12 cellular contexts compared by ENCODE assay signal in genomic region chr2:134206573-134206972, GRCh38. TPM values are rescaled to one million over a fixed set of nuclear protein-coding genes. Genes with fewer than 3 reads are reported as not detected.
DNase-seq lines count a peak whose midpoint lies in the region; ATAC-seq, FAIRE-seq and TF ChIP-seq lines count a peak whose summit lies in the region.
"Had no signal": no experiment of that assay in that cellular context is flagged by ENCODE, and none has a peak within 500 bp of the region (broad histone marks: within the 10 kb centered on the region; RNA-seq: fewer than 3 reads in every experiment).

No MANE protein-coding gene starts in this region.

- H3K36me3 Mint-ChIP-seq in activated B cell treated with CpG ODN at 0.5 μM for 24 hours (ENCODE audit: low read depth) (no peaks in the 10 kb centered on the region), immature natural killer cell (no peaks in the 10 kb centered on the region)

- 49% methylated on average over 5 of the region's 5 CpGs for WGBS in right cardiac atrium

- TF ChIP-seq POLR2A in GM12892 (IDR thresholded peaks at IDR 0.05; ENCODE audit: low read depth, low read length) = no peak

- CTCF ChIA-PET in activated B cell treated with CpG ODN at 0.5 μM for 24 hours (lab: Charles Lee) = interaction anchor here (0.8 to 5.1 kb wide), 14 partner anchors 9 to 321 kb away, joined by 3 to 98 read pairs (median 8); no protein-coding TSS in a partner anchor

- FAIRE-seq in GM12892 (lab: Jason Lieb, UNC) = no peak
- FAIRE-seq: D721Med had no signal

- H3K27ac ChIP-seq in right cardiac atrium (ENCODE audit: low read length) = peak overlapping the region; percentile 48
- H3K27ac ChIP-seq: SJSA1 had no signal

- H3K9me3 ChIP-seq in right cardiac atrium (ENCODE audit: control insufficient read depth, low read length) = no peaks in the 10 kb centered on the region
- H3K9me3 ChIP-seq: SJSA1 had no signal

- H3K4me1 Mint-ChIP-seq in activated B cell treated with CpG ODN at 0.5 μM for 24 hours (peaks cover 15% of the 10 kb centered on the region), immature natural killer cell (peaks cover 0 to 9% of the 10 kb centered on the region in 2 donors)

- intact Hi-C loops in activated B cell treated with CpG ODN at 0.5 μM for 24 hours (cut with micrococcal nuclease) = loop anchor here (5.0 to 10.0 kb wide), 6 partner anchors 41 to 319 kb away; no protein-coding TSS in a partner anchor
- intact Hi-C loops in right cardiac atrium (cut with DNase I) = loop anchor here in 2 of 4 donors (5.0 to 10.0 kb wide), 2 partner anchors 82 to 89 kb away; no protein-coding TSS in a partner anchor

- no peaks in the 10 kb centered on the region for H3K27me3 Mint-ChIP-seq in activated B cell treated with CpG ODN at 0.5 μM for 24 hours
- no peaks in the 10 kb centered on the region for H3K27me3 Mint-ChIP-seq in immature natural killer cell (ENCODE audit: low read depth in 3 of 3)

- DNase-seq in A172 (ENCODE audit: low spot score) (peak; percentile 59), GM04504 (ENCODE audit: low read depth) (peak; percentile 29), activated B cell treated with CpG ODN at 0.5 μM for 24 hours (no peak), right cardiac atrium (peak in 2 of 3 donors; percentile 44 to 59), immature natural killer cell (no peak), cerebellar cortex (ENCODE audit: low spot score) (no peak), GM12892 (ENCODE audit: insufficient read length) (no peak)
- DNase-seq: NCI-H1105 treated with DMSO at 0.1 percent for 48 hours; stimulated activated CD4-positive, alpha-beta T cell treated with anti-CD3 and anti-CD28 coated beads, Interleukin-4, amount 100 ng/mL, for 4 hours had no signal

- peaks cover 14% of the 10 kb centered on the region for H3K4me1 ChIP-seq in right cardiac atrium (ENCODE audit: control insufficient read depth, insufficient read depth, low read length)
- H3K4me1 ChIP-seq: SJSA1 had no signal

- peak overlapping the region; percentile 62 for H3K27ac Mint-ChIP-seq in activated B cell treated with CpG ODN at 0.5 μM for 24 hours
- H3K27ac Mint-ChIP-seq in immature natural killer cell = peak overlapping the region in 1 of 6 donors; percentile 17

- H3K4me3 Mint-ChIP-seq in activated B cell treated with CpG ODN at 0.5 μM for 24 hours = no peak overlapping the region
- no peak overlapping the region for H3K4me3 Mint-ChIP-seq in immature natural killer cell

- H3K9me3 Mint-ChIP-seq in activated B cell treated with CpG ODN at 0.5 μM for 24 hours (no peaks in the 10 kb centered on the region), immature natural killer cell (no peaks in the 10 kb centered on the region)

- TF ChIP-seq CTCF in activated B cell treated with CpG ODN at 0.5 μM for 24 hours (IDR thresholded peaks at IDR 0.05) = no peak

- POLR2A ChIA-PET in activated B cell treated with CpG ODN at 0.5 μM for 24 hours (lab: Charles Lee) = interaction anchor here (0.7 to 4.6 kb wide), 10 partner anchors 9 to 87 kb away, joined by 3 to 46 read pairs (median 4); no protein-coding TSS in a partner anchor

- no peak for ATAC-seq in activated B cell treated with CpG ODN at 0.5 μM for 24 hours (ENCODE audit: low read depth)
- peak; percentile 75 to 81 for ATAC-seq in right cardiac atrium
- ATAC-seq in HG03354 (IDR thresholded peaks at IDR 0.05; ENCODE audit: poor library complexity, severe bottlenecking, unreplicated experiment) = no peak

- no peak overlapping the region for H3K4me3 ChIP-seq in right cardiac atrium (ENCODE audit: low read length)
- H3K4me3 ChIP-seq: SJSA1 had no signal

- no peaks in the 10 kb centered on the region for H3K27me3 ChIP-seq in right cardiac atrium (ENCODE audit: control insufficient read depth, insufficient read depth)
- H3K27me3 ChIP-seq: SJSA1 had no signal

RNA-seq across cellular contexts. Expression of gene MGAT5, which starts 47.3 kb away (rescaled TPM):
- 22.9 and 31.8 TPM in 2 replicates for total RNA-seq in A172 (2014; rRNA removed; shearing (Covaris generic))
- total RNA-seq in activated B cell treated with CpG ODN at 0.5 μM for 24 hours (66.7 and 69.0 TPM in 2 replicates), right cardiac atrium (100 to 1,000 TPM; 112 to 156 (median 134) TPM)
- polyA plus RNA-seq in right cardiac atrium (29.0 TPM), immature natural killer cell (1 to 10 TPM; 2.2 to 7.3 (median 4.0) TPM)
- polyA plus RNA-seq in GM12892 (2012; ENCODE audit: missing spikeins) = 23.7 TPM

Comparison
In these comparisons a context has a peak if more than half of its experiments do, and no peak if none do; other contexts are left out.
1. DNase-seq: peak in A172 (single experiment), GM04504 (single experiment) and right cardiac atrium (2 of 3); none in activated B cell treated with CpG ODN at 0.5 μM for 24 hours (single experiment), immature natural killer cell (0 of 3), cerebellar cortex (single experiment) and GM12892 (single experiment).
2. ATAC-seq: peak in right cardiac atrium (2 of 2); none in activated B cell treated with CpG ODN at 0.5 μM for 24 hours (single experiment) and HG03354 (single experiment).